Comparison of ENCODE assay signal across 8 cellular contexts in genomic region chr4:39354178-39354503, GRCh38.
DNase-seq lines count a peak whose midpoint lies in the region; ATAC-seq, FAIRE-seq and TF ChIP-seq lines count a peak whose summit lies in the region.

No MANE protein-coding gene starts in this region.

- H3K4me1 Mint-ChIP-seq in effector memory CD8-positive, alpha-beta T cell (ENCODE audit: low read depth in 2 of 2) = peaks cover 25 to 42% of the 10 kb centered on the region in 2 donors

- peak overlapping the region; percentile 74 to 90 (median 85) for H3K27ac ChIP-seq in BLaER1 treated with 17β-estradiol and CSF1 and Interleukin-3, amounts not matched to agents 10 nM and 100 nM
- H3K27ac ChIP-seq in neutrophil = peak overlapping the region; percentile 85

- H3K4me3 Mint-ChIP-seq in effector memory CD8-positive, alpha-beta T cell = peak overlapping the region; percentile 74 to 86

- H3K9ac ChIP-seq in BLaER1 treated with 17β-estradiol and CSF1 and Interleukin-3, amounts not matched to agents 10 nM and 100 nM = peak overlapping the region; percentile 68 to 84 (median 77); a peak in 21 of 22 replicates

- H3K4me2 ChIP-seq in BLaER1 treated with 17β-estradiol and CSF1 and Interleukin-3, amounts not matched to agents 10 nM and 100 nM = peak overlapping the region; percentile 67 to 92 (median 84)

- H3K4me1 ChIP-seq in BLaER1 treated with 17β-estradiol and CSF1 and Interleukin-3, amounts not matched to agents 10 nM and 100 nM = peaks cover 39 to 60% (median 53%) of the 10 kb centered on the region in 10 experiments
- H3K4me1 ChIP-seq in neutrophil (ENCODE audit: control insufficient read depth in 1 of 2, insufficient read depth in 1 of 2, low read depth in 1 of 2, low read length in 1 of 2) = peaks cover 17 to 20% of the 10 kb centered on the region in 2 experiments

- H3K9me3 ChIP-seq in BLaER1 treated with 17β-estradiol and CSF1 and Interleukin-3, amounts not matched to agents 10 nM and 100 nM (replicated peaks in 1 of 11) = peaks cover 15 to 24% (median 22%) of the 10 kb centered on the region in 11 experiments
- H3K9me3 ChIP-seq in neutrophil = no peaks in the 10 kb centered on the region

- peaks cover 22 to 51% (median 31%) of the 10 kb centered on the region in 11 experiments for H3K36me3 ChIP-seq in BLaER1 treated with 17β-estradiol and CSF1 and Interleukin-3, amounts not matched to agents 10 nM and 100 nM
- H3K36me3 ChIP-seq in neutrophil = peaks cover 3% of the 10 kb centered on the region

- peak overlapping the region; percentile 96 to 98 for H3K27ac Mint-ChIP-seq in effector memory CD8-positive, alpha-beta T cell

- no peak for DNase-seq in NB4 (ENCODE audit: low read depth)
- no peak for DNase-seq in effector memory CD8-positive, alpha-beta T cell
- no peak for DNase-seq in D721Med (ENCODE audit: insufficient read length, low spot score)
- no peak for DNase-seq in nucleus accumbens (lab: John Stamatoyannopoulos, UW)

- FAIRE-seq in D721Med (lab: Jason Lieb, UNC) = no peak

- H3K9me3 Mint-ChIP-seq in effector memory CD8-positive, alpha-beta T cell = no peaks in the 10 kb centered on the region

- H3K36me3 Mint-ChIP-seq in effector memory CD8-positive, alpha-beta T cell (ENCODE audit: insufficient read depth) = peaks cover 22% of the 10 kb centered on the region

- H3K27me3 Mint-ChIP-seq in effector memory CD8-positive, alpha-beta T cell = no peaks in the 10 kb centered on the region

- TF ChIP-seq POLR2A in NB4 (IDR thresholded peaks at IDR 0.05; ENCODE audit: extremely low read depth, insufficient read length) = no peak

- no peak for ATAC-seq in effector memory CD8-positive, alpha-beta T cell (replicated peaks)
- no peak for ATAC-seq in GM19452 (IDR thresholded peaks at IDR 0.05; ENCODE audit: unreplicated experiment)
- ATAC-seq in GM18520 (IDR thresholded peaks at IDR 0.05; ENCODE audit: unreplicated experiment) = no peak

- H3K4me3 ChIP-seq in BLaER1 treated with 17β-estradiol and CSF1 and Interleukin-3, amounts not matched to agents 10 nM and 100 nM = peak overlapping the region; percentile 35 to 58 (median 52); a peak in 18 of 20 replicates
- H3K4me3 ChIP-seq in NB4 (ENCODE audit: low read depth, low read length) (peak overlapping the region; percentile 27), neutrophil (ENCODE audit: low read depth in 1 of 2, low read length in 1 of 2) (peak overlapping the region; percentile 30 to 47)

- TF ChIP-seq CTCF in NB4 (IDR thresholded peaks at IDR 0.05; ENCODE audit: low read depth, low read length) (no peak), neutrophil (IDR thresholded peaks at IDR 0.05) (no peak), D721Med (IDR thresholded peaks at IDR 0.05; ENCODE audit: insufficient read depth, missing control alignments) (no peak)

- peaks cover 12 to 32% (median 21%) of the 10 kb centered on the region in 11 experiments; a peak in 17 of 22 replicates for H4K20me1 ChIP-seq in BLaER1 treated with 17β-estradiol and CSF1 and Interleukin-3, amounts not matched to agents 10 nM and 100 nM

- H3K27me3 ChIP-seq in BLaER1 treated with 17β-estradiol and CSF1 and Interleukin-3, amounts not matched to agents 10 nM and 100 nM = no peaks in the 10 kb centered on the region
- no peaks in the 10 kb centered on the region for H3K27me3 ChIP-seq in neutrophil
